Comparison of ENCODE assay signal across 8 cellular contexts in genomic region chr2:216109962-216110614, GRCh38. TPM values are rescaled to one million over a fixed set of nuclear protein-coding genes. Genes with fewer than 3 reads are reported as not detected.
DNase-seq lines count a peak whose midpoint lies in the region; ATAC-seq and TF ChIP-seq lines count a peak whose summit lies in the region.

No MANE protein-coding gene starts in this region.

- H3K27ac ChIP-seq in VCaP = peak overlapping the region; percentile 88
- H3K27ac ChIP-seq in foreskin keratinocyte = peak overlapping the region; percentile 83

- peak overlapping the region; percentile 83 for H3K4me3 ChIP-seq in Jurkat, Clone E6-1 (ENCODE audit: low read length)

- peaks cover 8% of the 10 kb centered on the region for H3K4me1 ChIP-seq in foreskin keratinocyte

- H3K27me3 ChIP-seq in foreskin keratinocyte = no peaks in the 10 kb centered on the region

- DNase-seq in DMS53 (lab: John Stamatoyannopoulos, UW) (peak; percentile 34), DMS53 treated with DMSO at 0.1 percent for 48 hours (lab: John Stamatoyannopoulos, UW; ENCODE audit: unreplicated experiment) (no peak), foreskin keratinocyte (peak in 1 of 2 donors; percentile 32), sciatic nerve (ENCODE audit: low spot score) (no peak), cerebellar nuclear complex (lab: John Stamatoyannopoulos, UW) (no peak)
- peak; percentile 46 for DNase-seq in Jurkat, Clone E6-1 (ENCODE audit: low read depth, low spot score)

- ATAC-seq in foreskin keratinocyte = no peak
- peak; percentile 21 for ATAC-seq in sciatic nerve
- ATAC-seq in GM19328 (IDR thresholded peaks at IDR 0.05; ENCODE audit: unreplicated experiment) = no peak

- TF ChIP-seq CTCF in VCaP (conservative IDR thresholded peaks at IDR 0.05) (peak; percentile 74), foreskin keratinocyte (conservative IDR thresholded peaks at IDR 0.05) (peak; percentile 67)

- intact Hi-C loops in sciatic nerve (cut with DNase I) = no loop called here

RNA-seq across cellular contexts. Expression of gene XRCC5, which starts 0.9 kb away (rescaled TPM):
- 340 TPM for polyA plus RNA-seq in Jurkat, Clone E6-1 (2012; ENCODE audit: insufficient read depth, insufficient read length)
- total RNA-seq in foreskin keratinocyte (290 and 298 TPM in 2 replicates), sciatic nerve (173 TPM)
- 161 and 180 TPM in 2 replicates for polyA plus RNA-seq in foreskin keratinocyte

RNA-seq across cellular contexts. Expression of gene TMEM169, which starts 28.4 kb away (rescaled TPM):
- polyA plus RNA-seq in Jurkat, Clone E6-1 (2012; ENCODE audit: insufficient read depth, insufficient read length) = 1.5 TPM
- total RNA-seq in foreskin keratinocyte (0.11 TPM in 1 of 2 replicates, not detected in the other), sciatic nerve (1.6 TPM)
- 0.04 TPM in 2 replicates for polyA plus RNA-seq in foreskin keratinocyte

RNA-seq across cellular contexts. Expression of gene PECR, which starts 28.5 kb away (rescaled TPM):
- polyA plus RNA-seq in Jurkat, Clone E6-1 (2012; ENCODE audit: insufficient read depth, insufficient read length) = 22.8 TPM
- total RNA-seq in foreskin keratinocyte (8.1 and 8.6 TPM in 2 replicates), sciatic nerve (15.1 TPM)
- 6.4 and 8.0 TPM in 2 replicates for polyA plus RNA-seq in foreskin keratinocyte

Comparison
In these comparisons a context has a peak if more than half of its experiments do, and no peak if none do; other contexts are left out.
1. DNase-seq: peak in DMS53 (single experiment) and Jurkat, Clone E6-1 (single experiment); none in DMS53 treated with DMSO at 0.1 percent for 48 hours (single experiment), sciatic nerve (single experiment) and cerebellar nuclear complex (0 of 2).